ENCODE assay signal across 8 cellular contexts in genomic region chr5:10353241-10354047, GRCh38. TPM values are rescaled to one million over a fixed set of nuclear protein-coding genes. Genes with fewer than 3 reads are reported as not detected.
DNase-seq lines count a peak whose midpoint lies in the region; ATAC-seq, FAIRE-seq and TF ChIP-seq lines count a peak whose summit lies in the region.

Gene MARCHF6, plus strand, starts transcription at chr5:10353695. Its CDS starts 204 bp downstream, at chr5:10353899.

- peaks cover 30% of the 10 kb centered on the region for H3K4me1 Mint-ChIP-seq in type B pancreatic cell (ENCODE audit: unreplicated experiment)

- WGBS in adrenal gland, 4 donors: 0 to 1% (median 1%) methylated on average over 18 to 92 of the region's 92 CpGs
- WGBS in heart right ventricle, 2 donors: 0% methylated on average over 82 to 92 of the region's 92 CpGs

- no peaks in the 10 kb centered on the region for H3K27me3 Mint-ChIP-seq in type B pancreatic cell

- H3K36me3 ChIP-seq in adrenal gland (replicated peaks in 1 of 2) (no peaks in the 10 kb centered on the region), heart right ventricle (no peaks in the 10 kb centered on the region)

- H3K9me3 Mint-ChIP-seq in type B pancreatic cell: peaks cover 4% of the 10 kb centered on the region

- intact Hi-C loops in adrenal gland (cut with DNase I) (loop anchor here in 1 of 2 donors (10.0 kb wide), 1 partner anchor 71 kb away; no protein-coding TSS in a partner anchor), heart right ventricle (cut with DNase I) (no loop called here), posterior cingulate gyrus (cut with DNase I) (loop anchor here (5.0 to 10.0 kb wide), 2 partner anchors 69 kb away; no protein-coding TSS in a partner anchor)

- TF ChIP-seq CTCF in adrenal gland (IDR thresholded peaks at IDR 0.05) (peak in 1 of 6 experiments; percentile 10), heart right ventricle (IDR thresholded peaks at IDR 0.05) (peak in 1 of 9 donors; percentile 18), type B pancreatic cell (conservative IDR thresholded peaks at IDR 0.05) (no peak)

- TF ChIP-seq POLR2A in GM12892 (IDR thresholded peaks at IDR 0.05; ENCODE audit: low read depth, low read length) (peak; percentile 96), adrenal gland (IDR thresholded peaks at IDR 0.05) (peak; percentile 85 to 94)

- H3K27ac ChIP-seq in adrenal gland: peak within 1 kb of the TSS; percentile 58 to 98 (median 97)
- H3K27ac ChIP-seq in heart right ventricle: peak within 1 kb of the TSS; percentile 94 to 99 (median 98)

- ATAC-seq in HG02852 (IDR thresholded peaks at IDR 0.05; ENCODE audit: unreplicated experiment): peak; percentile 83
- ATAC-seq in heart right ventricle: peak; percentile 97 to 98 (median 98)

- H3K4me3 Mint-ChIP-seq in type B pancreatic cell: peak within 1 kb of the TSS; percentile 99

- peak within 1 kb of the TSS; percentile 98 for H3K27ac Mint-ChIP-seq in type B pancreatic cell

- H3K4me3 ChIP-seq in adrenal gland (peak within 1 kb of the TSS; percentile 88 to 100 (median 92)), heart right ventricle (peak within 1 kb of the TSS; percentile 68 to 95 (median 91))

- H3K9me3 ChIP-seq in adrenal gland (replicated peaks in 1 of 3): no peaks in the 10 kb centered on the region
- no peaks in the 10 kb centered on the region for H3K9me3 ChIP-seq in heart right ventricle

- H3K27me3 ChIP-seq in adrenal gland: no peaks in the 10 kb centered on the region
- no peaks in the 10 kb centered on the region for H3K27me3 ChIP-seq in heart right ventricle

- peaks cover 5% of the 10 kb centered on the region for H3K36me3 Mint-ChIP-seq in type B pancreatic cell

- peak; percentile 65 for DNase-seq in GM12892 (ENCODE audit: insufficient read length)
- peak; percentile 99 for DNase-seq in NCI-H146 (lab: John Stamatoyannopoulos, UW)
- peak; percentile 94 to 98 (median 96) for DNase-seq in T-helper 1 cell
- peak; percentile 93 to 97 (median 96) for DNase-seq in adrenal gland
- peak; percentile 95 to 97 for DNase-seq in heart right ventricle
- peak; percentile 86 to 99 (median 94) for DNase-seq in posterior cingulate gyrus
- DNase-seq in type B pancreatic cell (ENCODE audit: extremely low spot score, unreplicated experiment): peak; percentile 98

- peak; percentile 95 for FAIRE-seq in GM12892 (lab: Jason Lieb, UNC)

- peaks cover 7 to 40% of the 10 kb centered on the region in 2 donors for H3K4me1 ChIP-seq in adrenal gland (replicated peaks in 1 of 2)
- H3K4me1 ChIP-seq in heart right ventricle: peaks cover 0 to 58% (median 47%) of the 10 kb centered on the region in 9 donors

RNA-seq across cellular contexts. Expression of gene MARCHF6, which starts in this region (rescaled TPM):
- 62.0 TPM for polyA plus RNA-seq in GM12892 (2012; ENCODE audit: missing spikeins)
- total RNA-seq in adrenal gland (100 to 1,000 TPM in 5 of 8 donors, 10 to 100 TPM in 3; 51.6 to 170 (median 132) TPM), heart right ventricle (100 to 1,000 TPM; 169 to 210 (median 185) TPM), type B pancreatic cell (ENCODE audit: low replicate concordance) (132 and 199 TPM in 2 replicates)
- polyA plus RNA-seq in adrenal gland (100 to 1,000 TPM in 1 of 3 donors, 10 to 100 TPM in 2; 74.0 to 140 (median 98.5) TPM), heart right ventricle (100 to 1,000 TPM in 1 of 2 donors, 10 to 100 TPM in 1; 30.4 to 137 TPM)

Comparison
In these comparisons a context has a peak if more than half of its experiments do, and no peak if none do; other contexts are left out.
1. Peak in every context shown above with its lines: DNase-seq, ATAC-seq, H3K4me3 ChIP-seq and H3K27ac ChIP-seq.